Comparison of ENCODE assay signal across 8 cellular contexts in genomic region chr9:129835860-129836223, GRCh38. TPM values are rescaled to one million over a fixed set of nuclear protein-coding genes. Genes with fewer than 3 reads are reported as not detected.
DNase-seq lines count a peak whose midpoint lies in the region; ATAC-seq and TF ChIP-seq lines count a peak whose summit lies in the region.

No MANE protein-coding gene starts in this region.

- H3K27ac ChIP-seq in OCI-LY1 (ENCODE audit: low read depth, low read length, poor library complexity, severe bottlenecking) (no peak overlapping the region), endodermal cell (ENCODE audit: low read depth, low read length) (no peak overlapping the region)

- DNase-seq in endodermal cell (no peak), putamen (ENCODE audit: low spot score) (no peak), foreskin melanocyte (no peak)

- peaks cover 20% of the 10 kb centered on the region for H3K4me1 Mint-ChIP-seq in endodermal cell

- no peaks in the 10 kb centered on the region for H4K20me1 ChIP-seq in OCI-LY1 (ENCODE audit: insufficient read depth, low read length)

- H3K27me3 Mint-ChIP-seq in endodermal cell (ENCODE audit: insufficient read depth), result peaks cover 1% of the 10 kb centered on the region

- H3K4me3 ChIP-seq in OCI-LY1 (ENCODE audit: low read depth, low read length, poor library complexity, severe bottlenecking), result peak overlapping the region; percentile 98
- H3K4me3 ChIP-seq in endodermal cell (ENCODE audit: low read length), result peak overlapping the region; percentile 92
- H3K4me3 ChIP-seq in neuron (ENCODE audit: low read length), result peak overlapping the region; percentile 92

- no peaks in the 10 kb centered on the region for H3K9me2 ChIP-seq in OCI-LY1 (ENCODE audit: low read depth, low read length)

- no peak overlapping the region for H2AFZ ChIP-seq in OCI-LY1 (ENCODE audit: low read length)
- H2AFZ ChIP-seq in neuron (ENCODE audit: low read depth, low read length), result peak overlapping the region; percentile 100

- peaks cover 22% of the 10 kb centered on the region for H3K36me3 Mint-ChIP-seq in endodermal cell (ENCODE audit: low read depth)

- peak overlapping the region; percentile 84 for H3K4me2 ChIP-seq in OCI-LY1 (ENCODE audit: low read length)

- H3F3A ChIP-seq in OCI-LY1 (ENCODE audit: insufficient read depth, low read length), result no peaks in the 10 kb centered on the region

- ATAC-seq in GM19351 (IDR thresholded peaks at IDR 0.05; ENCODE audit: unreplicated experiment) (peak; percentile 5), GM21723 (IDR thresholded peaks at IDR 0.05; ENCODE audit: unreplicated experiment) (no peak), GM21423 (IDR thresholded peaks at IDR 0.05; ENCODE audit: unreplicated experiment) (no peak)

- 0 to 6% methylated on average over 3 to 19 of the region's 19 CpGs for WGBS in endodermal cell (ENCODE audit: insufficient coverage in 1 of 2, insufficient read length in 1 of 2), 2 experiments

- no peaks in the 10 kb centered on the region for H3K9me3 Mint-ChIP-seq in endodermal cell

- peak overlapping the region; percentile 75 for H3K9ac ChIP-seq in OCI-LY1 (ENCODE audit: low read length)
- H3K9ac ChIP-seq in endodermal cell (ENCODE audit: extremely low read depth, low read length, poor library complexity, severe bottlenecking), result peak overlapping the region; percentile 75

- H3K4me1 ChIP-seq in OCI-LY1 (ENCODE audit: insufficient read depth, low read length, severe bottlenecking) (peaks cover 44% of the 10 kb centered on the region), endodermal cell (ENCODE audit: control insufficient read depth, insufficient read depth, low read length) (no peaks in the 10 kb centered on the region), neuron (ENCODE audit: insufficient read depth, low read length) (peaks cover 15% of the 10 kb centered on the region)

- H3K9me3 ChIP-seq in OCI-LY1 (ENCODE audit: low read length) (no peaks in the 10 kb centered on the region), endodermal cell (ENCODE audit: control insufficient read depth, low read length) (no peaks in the 10 kb centered on the region), neuron (ENCODE audit: low read length) (no peaks in the 10 kb centered on the region)

- peak overlapping the region; percentile 92 for H3K4me3 Mint-ChIP-seq in endodermal cell

- H3K27ac Mint-ChIP-seq in endodermal cell, result peak overlapping the region; percentile 92

- TF ChIP-seq CTCF in OCI-LY1 (IDR thresholded peaks at IDR 0.05; ENCODE audit: low read length) (no peak), endodermal cell (conservative IDR thresholded peaks at IDR 0.05) (no peak)

- H3K27me3 ChIP-seq in OCI-LY1 (ENCODE audit: insufficient read depth, low read length) (no peaks in the 10 kb centered on the region), endodermal cell (ENCODE audit: control insufficient read depth, insufficient read depth, low read length, poor library complexity, severe bottlenecking) (no peaks in the 10 kb centered on the region), neuron (ENCODE audit: insufficient read depth, low read length) (no peaks in the 10 kb centered on the region)

- H3K79me2 ChIP-seq in OCI-LY1 (ENCODE audit: insufficient read depth, low read length), result peaks cover 10% of the 10 kb centered on the region

- H3K36me3 ChIP-seq in OCI-LY1 (ENCODE audit: insufficient read depth, low read length) (peaks cover 35% of the 10 kb centered on the region), endodermal cell (ENCODE audit: control insufficient read depth, insufficient read depth, low read length) (peaks cover 28% of the 10 kb centered on the region), neuron (ENCODE audit: insufficient read depth, low read length) (peaks cover 19% of the 10 kb centered on the region)

RNA-seq across cellular contexts. Expression of gene USP20, which starts 0.6 kb away (rescaled TPM):
- total RNA-seq in endodermal cell, result 10 to 100 TPM; 24.4 to 25.8 TPM
- 23.8 TPM for polyA plus RNA-seq in endodermal cell (2013, experiment 1 of 2)
- polyA plus RNA-seq in endodermal cell (2013, experiment 2 of 2), result 20.7 TPM

RNA-seq across cellular contexts. Expression of gene C9orf78, which starts 0.8 kb away (rescaled TPM):
- total RNA-seq in endodermal cell, result 10 to 100 TPM; 29.9 to 34.1 TPM
- 42.8 TPM for polyA plus RNA-seq in endodermal cell (2013, experiment 1 of 2)
- 38.7 TPM for polyA plus RNA-seq in endodermal cell (2013, experiment 2 of 2)

RNA-seq across cellular contexts. Expression of gene TOR1A, which starts 11.9 kb away (rescaled TPM):
- total RNA-seq in endodermal cell, result 10 to 100 TPM; 48.4 to 49.9 TPM
- polyA plus RNA-seq in endodermal cell (2013, experiment 1 of 2), result 40.8 TPM
- 38.2 TPM for polyA plus RNA-seq in endodermal cell (2013, experiment 2 of 2)

RNA-seq across cellular contexts. Expression of gene TOR1B, which starts 32.9 kb away (rescaled TPM):
- 10 to 100 TPM; 15.2 to 16.9 TPM for total RNA-seq in endodermal cell
- polyA plus RNA-seq in endodermal cell (2013, experiment 1 of 2), result 18.2 TPM
- polyA plus RNA-seq in endodermal cell (2013, experiment 2 of 2), result 15.5 TPM
